ENCODE assay signal across 42 cellular contexts in genomic region chr6:49645139-49645538, GRCh38. TPM values are rescaled to one million over a fixed set of nuclear protein-coding genes. Genes with fewer than 3 reads are reported as not detected.
"Had no signal": no experiment of that assay in that cellular context is flagged by ENCODE, and none has a peak within 500 bp of the region (broad histone marks: within the 10 kb centered on the region; RNA-seq: fewer than 3 reads in every experiment).

No MANE protein-coding gene starts in this region.

- H3K9me3 ChIP-seq: adrenal gland, ascending aorta, body of pancreas, breast epithelium had no signal

- H3K4me1 ChIP-seq: adrenal gland, ascending aorta, body of pancreas, breast epithelium had no signal

- H3K4me3 ChIP-seq: adrenal gland, ascending aorta, body of pancreas, breast epithelium, cardiac muscle cell had no signal

- DNase-seq: activated effector memory CD4-positive, alpha-beta T cell treated with anti-CD3 and anti-CD28 coated beads, Interleukin-2, amount 50 U/mL, for 16 hours; activated effector memory CD4-positive, alpha-beta T cell treated with Interleukin-2 at 50 U/mL for 16 hours; activated gamma-delta T cell; activated gamma-delta T cell treated with Interleukin-2 at 50 U/mL for 16 hours; activated naive CD4-positive, alpha-beta T cell; activated naive CD4-positive, alpha-beta T cell treated with anti-CD3 and anti-CD28 coated beads for 36 hours; activated naive CD4-positive, alpha-beta T cell treated with anti-CD3 and anti-CD28 coated beads, Interleukin-2, amount 10 ng/mL, durations not matched to agents 7 days and 5 days; activated naive CD4-positive, alpha-beta T cell treated with anti-CD3 and anti-CD28 coated beads, Interleukin-2, amount 50 U/mL, for 16 hours; activated naive CD4-positive, alpha-beta T cell treated with Interleukin-2 at 50 U/mL for 16 hours; activated naive CD8-positive, alpha-beta T cell treated with anti-CD3 and anti-CD28 coated beads for 36 hours; activated naive CD8-positive, alpha-beta T cell treated with anti-CD3 and anti-CD28 coated beads, Interleukin-2, amount 10 ng/mL, durations not matched to agents 7 days and 5 days; activated naive CD8-positive, alpha-beta T cell treated with anti-CD3 and anti-CD28 coated beads, Interleukin-2, amount 50 U/mL, for 24 hours; activated T-cell treated with anti-CD3 and anti-CD28 coated beads, Interleukin-2, amount 50 U/mL, for 1 hour; activated T-cell treated with anti-CD3 and anti-CD28 coated beads, Interleukin-2, amount 50 U/mL, for 24 hours; activated T-cell treated with anti-CD3 and anti-CD28 coated beads, Interleukin-2, amount 50 U/mL, for 4 hours; activated T-cell treated with anti-CD3 and anti-CD28 coated beads, Interleukin-2, amount 50 U/mL, for 48 hours; activated T-cell treated with anti-CD3 and anti-CD28 coated beads, Interleukin-2, amount 50 U/mL, for 72 hours; adrenal gland; amniotic stem cell; amygdala; anterior cingulate cortex; aorta; body of pancreas; brain microvascular endothelial cell; caudate nucleus; central memory CD4-positive, alpha-beta T cell; cerebellar nuclear complex had no signal

- H3K36me3 ChIP-seq: adrenal gland, ascending aorta, brain microvascular endothelial cell, breast epithelium, cardiac muscle cell had no signal

- H3K4me3 Mint-ChIP-seq: activated naive CD4-positive, alpha-beta T cell treated with anti-CD3 and anti-CD28 coated beads for 36 hours; activated naive CD4-positive, alpha-beta T cell treated with anti-CD3 and anti-CD28 coated beads, Interleukin-2, amount 10 ng/mL, durations not matched to agents 7 days and 5 days; activated naive CD4-positive, alpha-beta T cell treated with anti-CD3 and anti-CD28 coated beads, Interleukin-2, amount 50 U/mL, for 24 hours; activated naive CD8-positive, alpha-beta T cell; activated naive CD8-positive, alpha-beta T cell treated with anti-CD3 and anti-CD28 coated beads for 36 hours; activated naive CD8-positive, alpha-beta T cell treated with anti-CD3 and anti-CD28 coated beads, Interleukin-2, amount 10 ng/mL, durations not matched to agents 7 days and 5 days; activated naive CD8-positive, alpha-beta T cell treated with anti-CD3 and anti-CD28 coated beads, Interleukin-2, amount 50 U/mL, for 24 hours; activated T-cell treated with anti-CD3 and anti-CD28 coated beads, Interleukin-2, amount 50 U/mL, for 24 hours; activated T-cell treated with anti-CD3 and anti-CD28 coated beads, Interleukin-2, amount 50 U/mL, for 4 hours; activated T-cell treated with anti-CD3 and anti-CD28 coated beads, Interleukin-2, amount 50 U/mL, for 72 hours; activated T-helper 1 cell treated with anti-CD3 and anti-CD28 coated beads, Interleukin-12 subunit alpha, Interleukin-12 subunit beta, Interleukin-2, Interleukin-4 antibody, amounts not matched to agents 30 ng/mL and 10 ng/mL and 1 ng/mL, durations not matched to agents 14 hours and 24 hours and 36 hours; activated T-helper 17 cell treated with anti-CD3 and anti-CD28 coated beads, Interleukin-2, amount 50 U/mL, for 72 hours; brain; central memory CD8-positive, alpha-beta T cell had no signal

- FAIRE-seq: astrocyte, bronchial epithelial cell had no signal

- H3K27me3 ChIP-seq: adrenal gland, ascending aorta, body of pancreas, brain microvascular endothelial cell, breast epithelium, cardiac muscle cell had no signal

- H3K27ac Mint-ChIP-seq: activated naive CD4-positive, alpha-beta T cell treated with anti-CD3 and anti-CD28 coated beads for 36 hours; activated naive CD4-positive, alpha-beta T cell treated with anti-CD3 and anti-CD28 coated beads, Interleukin-2, amount 10 ng/mL, durations not matched to agents 7 days and 5 days; activated naive CD4-positive, alpha-beta T cell treated with anti-CD3 and anti-CD28 coated beads, Interleukin-2, amount 50 U/mL, for 24 hours; activated naive CD4-positive, alpha-beta T cell treated with anti-CD3 and anti-CD28 coated beads, Interleukin-2, amount 50 U/mL, for 72 hours; activated naive CD8-positive, alpha-beta T cell; activated naive CD8-positive, alpha-beta T cell treated with anti-CD3 and anti-CD28 coated beads for 36 hours; activated naive CD8-positive, alpha-beta T cell treated with anti-CD3 and anti-CD28 coated beads, Interleukin-2, amount 10 ng/mL, durations not matched to agents 7 days and 5 days; activated naive CD8-positive, alpha-beta T cell treated with anti-CD3 and anti-CD28 coated beads, Interleukin-2, amount 50 U/mL, for 24 hours; activated T-cell treated with anti-CD3 and anti-CD28 coated beads, Interleukin-2, amount 50 U/mL, for 24 hours; activated T-cell treated with anti-CD3 and anti-CD28 coated beads, Interleukin-2, amount 50 U/mL, for 72 hours; activated T-helper 1 cell treated with anti-CD3 and anti-CD28 coated beads, Interleukin-12 subunit alpha, Interleukin-12 subunit beta, Interleukin-2, Interleukin-4 antibody, amounts not matched to agents 30 ng/mL and 10 ng/mL and 1 ng/mL, durations not matched to agents 14 hours and 24 hours and 36 hours; activated T-helper 17 cell treated with anti-CD3 and anti-CD28 coated beads, Interleukin-2, amount 50 U/mL, for 72 hours; activated T-helper 2 cell treated with anti-CD3 and anti-CD28 coated beads, Interferon-gamma antibody, Interleukin-2, Interleukin-4, amounts not matched to agents 10 μg/mL and 5 μg/mL and 100 μg/mL, durations not matched to agents 14 hours and 24 hours and 36 hours; brain had no signal

- H3K27me3 Mint-ChIP-seq: activated naive CD4-positive, alpha-beta T cell treated with anti-CD3 and anti-CD28 coated beads, Interleukin-2, amount 10 ng/mL, durations not matched to agents 7 days and 5 days; activated naive CD4-positive, alpha-beta T cell treated with anti-CD3 and anti-CD28 coated beads, Interleukin-2, amount 50 U/mL, for 24 hours; activated naive CD8-positive, alpha-beta T cell; activated naive CD8-positive, alpha-beta T cell treated with anti-CD3 and anti-CD28 coated beads for 36 hours; activated naive CD8-positive, alpha-beta T cell treated with anti-CD3 and anti-CD28 coated beads, Interleukin-2, amount 10 ng/mL, durations not matched to agents 7 days and 5 days; activated naive CD8-positive, alpha-beta T cell treated with anti-CD3 and anti-CD28 coated beads, Interleukin-2, amount 50 U/mL, for 24 hours; activated T-cell treated with anti-CD3 and anti-CD28 coated beads, Interleukin-2, amount 50 U/mL, for 24 hours; activated T-helper 17 cell treated with anti-CD3 and anti-CD28 coated beads, Interleukin-2, amount 50 U/mL, for 72 hours; brain; central memory CD8-positive, alpha-beta T cell had no signal

- H3K9me3 Mint-ChIP-seq: activated naive CD4-positive, alpha-beta T cell treated with anti-CD3 and anti-CD28 coated beads for 36 hours; activated naive CD4-positive, alpha-beta T cell treated with anti-CD3 and anti-CD28 coated beads, Interleukin-2, amount 10 ng/mL, durations not matched to agents 7 days and 5 days; activated naive CD4-positive, alpha-beta T cell treated with anti-CD3 and anti-CD28 coated beads, Interleukin-2, amount 50 U/mL, for 24 hours; activated naive CD4-positive, alpha-beta T cell treated with anti-CD3 and anti-CD28 coated beads, Interleukin-2, amount 50 U/mL, for 72 hours; activated naive CD8-positive, alpha-beta T cell treated with anti-CD3 and anti-CD28 coated beads, Interleukin-2, amount 10 ng/mL, durations not matched to agents 7 days and 5 days; activated naive CD8-positive, alpha-beta T cell treated with anti-CD3 and anti-CD28 coated beads, Interleukin-2, amount 50 U/mL, for 24 hours; activated T-cell treated with anti-CD3 and anti-CD28 coated beads, Interleukin-2, amount 50 U/mL, for 24 hours; activated T-cell treated with anti-CD3 and anti-CD28 coated beads, Interleukin-2, amount 50 U/mL, for 4 hours; activated T-cell treated with anti-CD3 and anti-CD28 coated beads, Interleukin-2, amount 50 U/mL, for 72 hours; activated T-helper 1 cell treated with anti-CD3 and anti-CD28 coated beads, Interleukin-12 subunit alpha, Interleukin-12 subunit beta, Interleukin-2, Interleukin-4 antibody, amounts not matched to agents 30 ng/mL and 10 ng/mL and 1 ng/mL, durations not matched to agents 14 hours and 24 hours and 36 hours; activated T-helper 17 cell treated with anti-CD3 and anti-CD28 coated beads, Interleukin-2, amount 50 U/mL, for 72 hours; activated T-helper 2 cell treated with anti-CD3 and anti-CD28 coated beads, Interferon-gamma antibody, Interleukin-2, Interleukin-4, amounts not matched to agents 10 μg/mL and 5 μg/mL and 100 μg/mL, durations not matched to agents 14 hours and 24 hours and 36 hours; brain; central memory CD8-positive, alpha-beta T cell had no signal

- H3K27ac ChIP-seq: adrenal gland, ascending aorta, body of pancreas, brain microvascular endothelial cell, breast epithelium, cardiac muscle cell had no signal

- ATAC-seq: activated naive CD4-positive, alpha-beta T cell treated with anti-CD3 and anti-CD28 coated beads, Interleukin-2, amount 50 U/mL, for 72 hours; activated naive CD8-positive, alpha-beta T cell treated with anti-CD3 and anti-CD28 coated beads, Interleukin-2, amount 50 U/mL, for 24 hours; activated T-cell treated with anti-CD3 and anti-CD28 coated beads, Interleukin-2, amount 50 U/mL, for 4 hours; activated T-cell treated with anti-CD3 and anti-CD28 coated beads, Interleukin-2, amount 50 U/mL, for 72 hours; activated T-helper 17 cell treated with anti-CD3 and anti-CD28 coated beads, Interleukin-2, amount 50 U/mL, for 72 hours; body of pancreas had no signal

- H3K36me3 Mint-ChIP-seq: activated naive CD4-positive, alpha-beta T cell treated with anti-CD3 and anti-CD28 coated beads, Interleukin-2, amount 10 ng/mL, durations not matched to agents 7 days and 5 days; activated naive CD4-positive, alpha-beta T cell treated with anti-CD3 and anti-CD28 coated beads, Interleukin-2, amount 50 U/mL, for 24 hours; activated naive CD4-positive, alpha-beta T cell treated with anti-CD3 and anti-CD28 coated beads, Interleukin-2, amount 50 U/mL, for 72 hours; activated naive CD8-positive, alpha-beta T cell; activated naive CD8-positive, alpha-beta T cell treated with anti-CD3 and anti-CD28 coated beads for 36 hours; activated naive CD8-positive, alpha-beta T cell treated with anti-CD3 and anti-CD28 coated beads, Interleukin-2, amount 10 ng/mL, durations not matched to agents 7 days and 5 days; brain had no signal

- H3K4me1 Mint-ChIP-seq: activated naive CD4-positive, alpha-beta T cell treated with anti-CD3 and anti-CD28 coated beads, Interleukin-2, amount 10 ng/mL, durations not matched to agents 7 days and 5 days; activated naive CD4-positive, alpha-beta T cell treated with anti-CD3 and anti-CD28 coated beads, Interleukin-2, amount 50 U/mL, for 24 hours; activated naive CD8-positive, alpha-beta T cell treated with anti-CD3 and anti-CD28 coated beads for 36 hours; activated naive CD8-positive, alpha-beta T cell treated with anti-CD3 and anti-CD28 coated beads, Interleukin-2, amount 10 ng/mL, durations not matched to agents 7 days and 5 days; activated naive CD8-positive, alpha-beta T cell treated with anti-CD3 and anti-CD28 coated beads, Interleukin-2, amount 50 U/mL, for 24 hours; activated T-helper 17 cell treated with anti-CD3 and anti-CD28 coated beads, Interleukin-2, amount 50 U/mL, for 72 hours; brain; central memory CD8-positive, alpha-beta T cell had no signal

RNA-seq across cellular contexts. Expression of gene RHAG, which starts 8.5 kb away (rescaled TPM):
- total RNA-seq: activated naive CD4-positive, alpha-beta T cell treated with anti-CD3 and anti-CD28 coated beads for 36 hours; activated naive CD4-positive, alpha-beta T cell treated with anti-CD3 and anti-CD28 coated beads, Interleukin-2, amount 50 U/mL, for 72 hours; activated naive CD8-positive, alpha-beta T cell treated with anti-CD3 and anti-CD28 coated beads for 36 hours; activated naive CD8-positive, alpha-beta T cell treated with anti-CD3 and anti-CD28 coated beads, Interleukin-2, amount 10 ng/mL, durations not matched to agents 7 days and 5 days; activated T-cell treated with anti-CD3 and anti-CD28 coated beads, Interleukin-2, amount 50 U/mL, for 72 hours; activated T-helper 1 cell treated with anti-CD3 and anti-CD28 coated beads, Interleukin-12 subunit alpha, Interleukin-12 subunit beta, Interleukin-2, Interleukin-4 antibody, amounts not matched to agents 30 ng/mL and 10 ng/mL and 1 ng/mL, durations not matched to agents 14 hours and 24 hours and 36 hours; activated T-helper 17 cell treated with anti-CD3 and anti-CD28 coated beads, Interleukin-2, amount 50 U/mL, for 72 hours; activated T-helper 2 cell treated with anti-CD3 and anti-CD28 coated beads, Interferon-gamma antibody, Interleukin-2, Interleukin-4, amounts not matched to agents 10 μg/mL and 5 μg/mL and 100 μg/mL, durations not matched to agents 14 hours and 24 hours and 36 hours; aorta; ascending aorta; astrocyte; body of pancreas; breast epithelium; bronchial epithelial cell; cardiac muscle cell; cardiac septum; chondrocyte had no signal
- polyA plus RNA-seq: aorta, cardiac muscle cell had no signal
